Comparison of ENCODE assay signal across 10 cellular contexts in genomic region chr9:135474915-135475314, GRCh38. TPM values are rescaled to one million over a fixed set of nuclear protein-coding genes. Genes with fewer than 3 reads are reported as not detected.
A peak's percentile ranks its signal among the peaks of the same experiment; 100 is the strongest.
DNase-seq lines count a peak whose midpoint lies in the region; TF ChIP-seq lines count a peak whose summit lies in the region.
"Had no signal": no experiment of that assay in that cellular context is flagged by ENCODE, and none has a peak within 500 bp of the region (broad histone marks: within the 10 kb centered on the region; RNA-seq: fewer than 3 reads in every experiment).

No MANE protein-coding gene starts in this region.

- peak; percentile 66 for TF ChIP-seq CTCF in astrocyte of the spinal cord (IDR thresholded peaks at IDR 0.05; ENCODE audit: low read depth, low read length)
- peak; percentile 67 for TF ChIP-seq CTCF in neural cell (IDR thresholded peaks at IDR 0.05; ENCODE audit: poor library complexity, severe bottlenecking)
- TF ChIP-seq CTCF in transverse colon (IDR thresholded peaks at IDR 0.05), result no peak

- H3K79me2 ChIP-seq in Karpas-422 (ENCODE audit: low read length), result no peaks in the 10 kb centered on the region
- no peaks in the 10 kb centered on the region for H3K79me2 ChIP-seq in neural cell (replicated peaks; ENCODE audit: insufficient read depth, low read length)

- in situ Hi-C loops in astrocyte of the spinal cord (cut with HindIII; ENCODE audit: low sequenced_read_pairs), result no loop called here
- in situ Hi-C loops in transverse colon (cut with MboI; ENCODE audit: low pct_ligation_motif_present in 1 of 4, low pct_unique_long_range_greater_than_20kb in 1 of 4, low sequenced_read_pairs in 3 of 4), result no loop called here

- H3K9me2 ChIP-seq in Karpas-422 (replicated peaks; ENCODE audit: insufficient read depth, low read length) (no peaks in the 10 kb centered on the region), neural cell (ENCODE audit: insufficient read depth, low read length) (no peaks in the 10 kb centered on the region)

- no peaks in the 10 kb centered on the region for H4K20me1 ChIP-seq in Karpas-422 (ENCODE audit: insufficient read depth, low read depth, low read length)
- no peaks in the 10 kb centered on the region for H4K20me1 ChIP-seq in neural cell (ENCODE audit: insufficient read depth)

- no peak for TF ChIP-seq EP300 in neural cell (conservative IDR thresholded peaks at IDR 0.05; ENCODE audit: poor library complexity, severe bottlenecking)
- no peak for TF ChIP-seq EP300 in transverse colon (IDR thresholded peaks at IDR 0.05; ENCODE audit: low read depth)

- H2AFZ ChIP-seq in Karpas-422 (ENCODE audit: low read length) (no peak overlapping the region), neural cell (ENCODE audit: low read depth, low read length) (no peak overlapping the region)

- H3F3A ChIP-seq in neural cell (ENCODE audit: insufficient read depth, low read length, poor library complexity, severe bottlenecking), result no peaks in the 10 kb centered on the region

- H3K27me3 ChIP-seq in Karpas-422 (ENCODE audit: low read length) (no peaks in the 10 kb centered on the region), neural cell (ENCODE audit: insufficient read depth, low read depth, low read length) (no peaks in the 10 kb centered on the region), transverse colon (no peaks in the 10 kb centered on the region), MG63 (no peaks in the 10 kb centered on the region)

- no peaks in the 10 kb centered on the region for H3K9me3 ChIP-seq in Karpas-422 (ENCODE audit: low read length)
- no peaks in the 10 kb centered on the region for H3K9me3 ChIP-seq in neural cell (ENCODE audit: low read length)
- H3K9me3 ChIP-seq in transverse colon, result no peaks in the 10 kb centered on the region
- no peaks in the 10 kb centered on the region for H3K9me3 ChIP-seq in MG63

- H3K27ac ChIP-seq in Karpas-422 (ENCODE audit: low read length), result no peak overlapping the region
- no peak overlapping the region for H3K27ac ChIP-seq in neural cell (ENCODE audit: low read length)
- no peak overlapping the region for H3K27ac ChIP-seq in transverse colon

- no peak overlapping the region for H3K4me3 ChIP-seq in Karpas-422 (ENCODE audit: low read length)
- H3K4me3 ChIP-seq in astrocyte of the spinal cord (ENCODE audit: low read depth, low read length), result no peak overlapping the region
- H3K4me3 ChIP-seq in neural cell (ENCODE audit: low read length), result no peak overlapping the region
- H3K4me3 ChIP-seq in transverse colon, result no peak overlapping the region
- H3K4me3 ChIP-seq in MG63, result no peak overlapping the region

- H3K36me3 ChIP-seq in Karpas-422 (ENCODE audit: insufficient read depth, low read length) (no peaks in the 10 kb centered on the region), neural cell (ENCODE audit: insufficient read depth, low read length) (no peaks in the 10 kb centered on the region), transverse colon (no peaks in the 10 kb centered on the region), MG63 (no peaks in the 10 kb centered on the region)

- H3K4me1 ChIP-seq in Karpas-422 (ENCODE audit: low read length) (no peaks in the 10 kb centered on the region), transverse colon (peaks cover 0 to 6% (median 3%) of the 10 kb centered on the region in 4 donors)

- no peak overlapping the region for H3K9ac ChIP-seq in Karpas-422 (ENCODE audit: low read length)
- no peak overlapping the region for H3K9ac ChIP-seq in neural cell (ENCODE audit: low read length)

- TF ChIP-seq RAD21 in neural cell (conservative IDR thresholded peaks at IDR 0.05), result peak; percentile 56

- DNase-seq in NCI-H2107 treated with DMSO at 0.1 percent for 48 hours (lab: John Stamatoyannopoulos, UW; ENCODE audit: unreplicated experiment) (peak; percentile 26), NCI-H2107 (lab: John Stamatoyannopoulos, UW) (no peak), Karpas-422 (peak; percentile 71), astrocyte of the spinal cord (ENCODE audit: low read depth, low spot score) (no peak), transverse colon (no peak), NCI-H1105 (lab: John Stamatoyannopoulos, UW) (no peak), MG63 (no peak)

- TF ChIP-seq POLR2A in transverse colon (IDR thresholded peaks at IDR 0.05), result no peak

- H3K4me2 ChIP-seq in Karpas-422 (ENCODE audit: low read depth, low read length, poor library complexity, severe bottlenecking) (no peak overlapping the region), neural cell (ENCODE audit: low read length) (no peak overlapping the region)

- WGBS in transverse colon (ENCODE audit: low coverage in 1 of 2), 2 donors, result 41 to 80% methylated on average over 2 to 12 of the region's 12 CpGs

- intact Hi-C loops in transverse colon (cut with DNase I; ENCODE audit: low total_unique reads), result no loop called here

TF ChIP-seq in neural cell, 6 proteins besides CTCF, POLR2A, EP300 and RAD21:
- TF ChIP-seq MXI1 (conservative IDR thresholded peaks at IDR 0.05; ENCODE audit: poor library complexity, severe bottlenecking) (no peak), SMC3 (conservative IDR thresholded peaks at IDR 0.05; ENCODE audit: poor library complexity) (peak; percentile 68)

RNA-seq across cellular contexts. Expression of gene PPP1R26, which starts 4.7 kb away (rescaled TPM):
- 0.22 and 1.2 TPM in 2 replicates for total RNA-seq in Karpas-422 (2014; rRNA removed; shearing (Covaris generic); ENCODE audit: low replicate concordance)
- 20.1 and 30.1 TPM in 2 replicates for polyA plus RNA-seq in neural cell
- 38.5 and 46.5 TPM in 2 replicates for polyA minus RNA-seq in neural cell
- total RNA-seq in transverse colon, result 10 to 100 TPM; 21.5 to 26.5 (median 25.0) TPM
- total RNA-seq in MG63 (2014; rRNA removed; shearing (Covaris generic); ENCODE audit: low replicate concordance), result 19.8 and 20.3 TPM in 2 replicates

RNA-seq across cellular contexts. Expression of gene MRPS2, which starts 25.6 kb away (rescaled TPM):
- 47.9 and 51.9 TPM in 2 replicates for total RNA-seq in Karpas-422 (2014; rRNA removed; shearing (Covaris generic); ENCODE audit: low replicate concordance)
- 20.1 and 23.6 TPM in 2 replicates for polyA plus RNA-seq in neural cell
- 14.7 and 25.1 TPM in 2 replicates for polyA minus RNA-seq in neural cell
- total RNA-seq in transverse colon, result 100 to 1,000 TPM in 1 of 4 donors, 10 to 100 TPM in 3; 26.0 to 101 (median 53.6) TPM
- total RNA-seq in MG63 (2014; rRNA removed; shearing (Covaris generic); ENCODE audit: low replicate concordance), result 20.7 and 24.1 TPM in 2 replicates

RNA-seq across cellular contexts. Expression of gene LCN1, which starts 46.3 kb away (rescaled TPM):
- total RNA-seq in Karpas-422 (2014; rRNA removed; shearing (Covaris generic); ENCODE audit: low replicate concordance), result not detected in 2 replicates
- polyA plus RNA-seq in neural cell, result not detected in 2 replicates
- polyA minus RNA-seq in neural cell, result not detected in 2 replicates
- not detected for total RNA-seq in transverse colon
- not detected in 2 replicates for total RNA-seq in MG63 (2014; rRNA removed; shearing (Covaris generic); ENCODE audit: low replicate concordance)
- total RNA-seq: mononuclear cell; T-helper 2 cell treated with Interferon-gamma antibody and Interleukin-4, amounts not matched to agents 100 ng/mL and 5 ng/mL, for 36 hours had no signal

Comparison
In these comparisons a context has a peak if more than half of its experiments do, and no peak if none do; other contexts are left out.
1. DNase-seq: peak in NCI-H2107 treated with DMSO at 0.1 percent for 48 hours (single experiment) and Karpas-422 (single experiment); none in NCI-H2107 (single experiment), astrocyte of the spinal cord (single experiment), transverse colon (single experiment), NCI-H1105 (single experiment) and MG63 (single experiment).
2. CTCF ChIP-seq: peak in astrocyte of the spinal cord (single experiment) and neural cell (single experiment); none in transverse colon (0 of 5).